ENCODE assay signal across 15 cellular contexts in the genomic region with DNA sequence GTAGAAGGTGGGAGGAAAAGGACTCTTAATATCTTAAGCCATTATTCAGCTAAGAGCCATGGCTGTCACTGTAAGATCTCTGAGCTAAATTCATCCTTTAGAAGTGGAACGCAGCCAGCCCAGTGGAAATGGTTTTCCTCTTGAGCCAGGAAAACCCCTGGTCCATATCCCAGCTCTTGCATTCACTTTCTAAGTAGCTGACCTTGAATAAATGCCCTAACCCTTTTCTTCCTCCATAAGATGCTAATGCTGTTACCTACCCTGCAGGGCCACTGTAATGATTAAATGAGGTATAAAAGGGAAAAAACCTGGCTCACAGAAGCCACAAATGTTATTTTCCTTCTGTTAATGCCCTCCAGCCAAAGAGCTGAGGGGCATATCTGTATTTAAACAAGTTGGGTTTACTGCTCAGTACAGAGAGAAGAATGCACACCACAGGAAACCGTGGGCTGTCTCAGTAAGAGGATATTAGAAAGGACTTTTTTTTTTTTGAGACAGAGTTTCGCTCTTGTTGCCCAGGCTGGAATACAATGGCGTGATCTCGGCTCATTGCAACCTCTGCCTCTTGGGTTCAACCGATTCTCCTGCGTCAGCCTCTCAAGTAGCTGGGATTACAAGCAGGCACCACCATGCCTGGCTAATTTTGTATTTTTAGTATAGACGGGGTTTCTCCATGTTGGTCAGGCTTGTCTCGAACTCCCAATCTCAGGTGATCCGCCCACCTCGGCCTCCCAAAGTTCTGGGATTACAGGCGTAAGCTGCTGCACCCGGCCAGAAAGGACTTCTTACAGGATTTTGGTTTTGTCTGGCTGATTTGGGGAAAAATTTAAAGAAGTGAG. TPM values are rescaled to one million over a fixed set of nuclear protein-coding genes. Genes with fewer than 3 reads are reported as not detected.
A peak's percentile ranks its signal among the peaks of the same experiment; 100 is the strongest.
DNase-seq lines count a peak whose midpoint lies in the region; ATAC-seq, FAIRE-seq and TF ChIP-seq lines count a peak whose summit lies in the region.
"Had no signal": no experiment of that assay in that cellular context is flagged by ENCODE, and none has a peak within 500 bp of the region (broad histone marks: within the 10 kb centered on the region; RNA-seq: fewer than 3 reads in every experiment).

No MANE protein-coding gene starts in this region.

- POLR2A ChIA-PET in HepG2 (lab: Yijun Ruan, JAX), result interaction anchor here (13.6 kb wide), 1 partner anchor 13 kb away, joined by 357 read pairs; no protein-coding TSS in a partner anchor

- H3K27ac ChIP-seq in CD4-positive, CD25-positive, alpha-beta regulatory T cell (ENCODE audit: insufficient read depth, low read length, poor library complexity, severe bottlenecking), result no peak overlapping the region
- H3K27ac ChIP-seq in HepG2 (ENCODE audit: extremely low read length, insufficient read depth, low read length), result no peak overlapping the region
- H3K27ac ChIP-seq: RWPE1 had no signal

- H3K9me3 Mint-ChIP-seq in CD4-positive, CD25-positive, alpha-beta regulatory T cell, result no peaks in the 10 kb centered on the region
- no peaks in the 10 kb centered on the region for H3K9me3 Mint-ChIP-seq in activated T-helper 1 cell treated with anti-CD3 and anti-CD28 coated beads, Interleukin-12 subunit alpha, Interleukin-12 subunit beta, Interleukin-2, Interleukin-4 antibody, amounts not matched to agents 30 ng/mL and 10 ng/mL and 1 ng/mL, durations not matched to agents 14 hours and 24 hours and 36 hours
- H3K9me3 Mint-ChIP-seq: HFFc6 had no signal

- no peak overlapping the region for H2AFZ ChIP-seq in HepG2 (ENCODE audit: low read length)

- peaks cover 77% of the 10 kb centered on the region for H3K36me3 ChIP-seq in CD4-positive, CD25-positive, alpha-beta regulatory T cell (ENCODE audit: control insufficient read depth, insufficient read depth, low read length)
- peaks cover 7% of the 10 kb centered on the region for H3K36me3 ChIP-seq in H7 (replicated peaks; ENCODE audit: control insufficient read depth, insufficient read depth, low read length)
- H3K36me3 ChIP-seq in HAP-1 (replicated peaks), result peaks cover 57% of the 10 kb centered on the region
- peaks cover 1 to 54% of the 10 kb centered on the region in 2 experiments; a peak in 4 of 5 replicates for H3K36me3 ChIP-seq in HepG2 (replicated peaks in 1 of 2; ENCODE audit: control insufficient read depth in 1 of 2, insufficient read depth in 2 of 2, low read length in 2 of 2)

- H3K4me3 ChIP-seq in CD4-positive, CD25-positive, alpha-beta regulatory T cell (ENCODE audit: low read depth, low read length), result no peak overlapping the region
- H3K4me3 ChIP-seq in H7 (ENCODE audit: insufficient read depth, low read depth, low read length) (no peak overlapping the region), HAP-1 (no peak overlapping the region), HepG2 (replicated peaks in 1 of 3; ENCODE audit: insufficient read depth in 1 of 3, low read depth in 2 of 3, low read length in 3 of 3) (no peak overlapping the region)

- TF ChIP-seq POLR2A in HepG2 (IDR thresholded peaks at IDR 0.05; ENCODE audit: insufficient read depth in 1 of 2, low read depth in 2 of 2, low read length in 2 of 2), result no peak

- no peaks in the 10 kb centered on the region for H3K27me3 ChIP-seq in CD4-positive, CD25-positive, alpha-beta regulatory T cell (ENCODE audit: control insufficient read depth, insufficient read depth, low read length)
- H3K27me3 ChIP-seq in H7 (ENCODE audit: control insufficient read depth, insufficient read depth, low read length) (no peaks in the 10 kb centered on the region), HAP-1 (ENCODE audit: low read depth) (no peaks in the 10 kb centered on the region), HepG2 (ENCODE audit: control insufficient read depth in 1 of 2, insufficient read depth in 2 of 2, low read length in 2 of 2) (no peaks in the 10 kb centered on the region)

- DNase-seq in CD4-positive, CD25-positive, alpha-beta regulatory T cell, result peak in 1 of 3 donors; percentile 46
- DNase-seq in H7, result peak; percentile 38
- no peak for DNase-seq in activated T-helper 1 cell treated with anti-CD3 and anti-CD28 coated beads, Interleukin-12 subunit alpha, Interleukin-12 subunit beta, Interleukin-2, Interleukin-4 antibody, amounts not matched to agents 30 ng/mL and 10 ng/mL and 1 ng/mL, durations not matched to agents 14 hours and 24 hours and 36 hours (ENCODE audit: low spot score)
- DNase-seq in mesenteric fat pad (ENCODE audit: low spot score), result peak; percentile 14
- no peak for DNase-seq in DMS153 treated with DMSO at 0.1 percent for 48 hours (lab: John Stamatoyannopoulos, UW; ENCODE audit: unreplicated experiment)
- DNase-seq in stimulated activated CD4-positive, alpha-beta T cell treated with anti-CD3 and anti-CD28 coated beads, Interleukin-4, amount 100 ng/mL, for 4 hours, result no peak
- DNase-seq in HAP-1 (ENCODE audit: low spot score in 2 of 2), result no peak
- DNase-seq in HepG2 (ENCODE audit: low spot score), result no peak
- DNase-seq: activated T-cell treated with anti-CD3 and anti-CD28 coated beads for 4 hours, HFFc6, NCI-H526, retina had no signal

- TF ChIP-seq CTCF in HepG2 (CRISPR knock-in tag; IDR thresholded peaks at IDR 0.05), result no peak

- intact Hi-C loops in activated T-helper 1 cell treated with anti-CD3 and anti-CD28 coated beads, Interleukin-12 subunit alpha, Interleukin-12 subunit beta, Interleukin-2, Interleukin-4 antibody, amounts not matched to agents 30 ng/mL and 10 ng/mL and 1 ng/mL, durations not matched to agents 14 hours and 24 hours and 36 hours (cut with micrococcal nuclease), result no loop called here
- intact Hi-C loops in HepG2 (cut with micrococcal nuclease; ENCODE audit: unreplicated experiment), result no loop called here

- no peaks in the 10 kb centered on the region for H3K27me3 Mint-ChIP-seq in CD4-positive, CD25-positive, alpha-beta regulatory T cell
- no peaks in the 10 kb centered on the region for H3K27me3 Mint-ChIP-seq in activated T-helper 1 cell treated with anti-CD3 and anti-CD28 coated beads, Interleukin-12 subunit alpha, Interleukin-12 subunit beta, Interleukin-2, Interleukin-4 antibody, amounts not matched to agents 30 ng/mL and 10 ng/mL and 1 ng/mL, durations not matched to agents 14 hours and 24 hours and 36 hours (ENCODE audit: insufficient read depth)

- TF ChIP-seq RAD21 in HepG2 (CRISPR knock-in tag; IDR thresholded peaks at IDR 0.05), result no peak

- H3K4me1 Mint-ChIP-seq in CD4-positive, CD25-positive, alpha-beta regulatory T cell, result peaks cover 5 to 36% (median 29%) of the 10 kb centered on the region in 4 donors
- H3K4me1 Mint-ChIP-seq in activated T-helper 1 cell treated with anti-CD3 and anti-CD28 coated beads, Interleukin-12 subunit alpha, Interleukin-12 subunit beta, Interleukin-2, Interleukin-4 antibody, amounts not matched to agents 30 ng/mL and 10 ng/mL and 1 ng/mL, durations not matched to agents 14 hours and 24 hours and 36 hours (ENCODE audit: low read depth), result peaks cover 39% of the 10 kb centered on the region

- 94% methylated on average over 13 of the region's 13 CpGs for WGBS in HepG2 (ENCODE audit: low lambda C conversion rate)

- H3K9ac ChIP-seq in HepG2 (ENCODE audit: insufficient read depth, low read depth, low read length), result no peak overlapping the region

- no peak for TF ChIP-seq EP300 in HepG2 (IDR thresholded peaks at IDR 0.05; ENCODE audit: low read depth in 2 of 2, low read length in 2 of 2)
- TF ChIP-seq EP300 in HepG2 (CRISPR knock-in tag; IDR thresholded peaks at IDR 0.05; ENCODE audit: borderline replicate concordance), result no peak

- ATAC-seq in CD4-positive, CD25-positive, alpha-beta regulatory T cell (ENCODE audit: low read depth in 2 of 2), result peak; percentile 64 to 65
- no peak for ATAC-seq in HepG2

- no TSS peak for BruUV-seq in HepG2 (replicated peaks; lab: Mats Ljungman, UMichigan)

- peaks cover 47% of the 10 kb centered on the region for H3K36me3 Mint-ChIP-seq in CD4-positive, CD25-positive, alpha-beta regulatory T cell
- peaks cover 46% of the 10 kb centered on the region for H3K36me3 Mint-ChIP-seq in activated T-helper 1 cell treated with anti-CD3 and anti-CD28 coated beads, Interleukin-12 subunit alpha, Interleukin-12 subunit beta, Interleukin-2, Interleukin-4 antibody, amounts not matched to agents 30 ng/mL and 10 ng/mL and 1 ng/mL, durations not matched to agents 14 hours and 24 hours and 36 hours (ENCODE audit: low read depth)

- in situ Hi-C loops in HAP-1 (cut with MboI; ENCODE audit: low sequenced_read_pairs) (no loop called here), HepG2 (cut with HindIII; ENCODE audit: extremely low pct_ligation_motif_present, low pct_unique_long_range_greater_than_20kb) (no loop called here)

- FAIRE-seq in HepG2 (lab: Jason Lieb, UNC), result no peak
- FAIRE-seq: endometrium, G401.6 had no signal

- peaks cover 4% of the 10 kb centered on the region for H3K79me2 ChIP-seq in HepG2 (ENCODE audit: insufficient read depth, low read length)

- CTCF ChIA-PET in HepG2 (lab: Yijun Ruan, JAX; ENCODE audit: low intra/inter-chr PET ratio, low total read pairs), result no interaction called here

- H4K20me1 ChIP-seq in HepG2 (ENCODE audit: insufficient read depth, low read length), result no peaks in the 10 kb centered on the region

- no peaks in the 10 kb centered on the region for H3K9me3 ChIP-seq in CD4-positive, CD25-positive, alpha-beta regulatory T cell (ENCODE audit: control insufficient read depth in 2 of 2, low read length in 2 of 2)
- H3K9me3 ChIP-seq in HAP-1 (no peaks in the 10 kb centered on the region), HepG2 (ENCODE audit: low read length) (no peaks in the 10 kb centered on the region)

- peak overlapping the region; percentile 33 to 82 (median 68) for H3K4me3 Mint-ChIP-seq in CD4-positive, CD25-positive, alpha-beta regulatory T cell
- no peak overlapping the region for H3K4me3 Mint-ChIP-seq in activated T-helper 1 cell treated with anti-CD3 and anti-CD28 coated beads, Interleukin-12 subunit alpha, Interleukin-12 subunit beta, Interleukin-2, Interleukin-4 antibody, amounts not matched to agents 30 ng/mL and 10 ng/mL and 1 ng/mL, durations not matched to agents 14 hours and 24 hours and 36 hours
- H3K4me3 Mint-ChIP-seq: HFFc6 had no signal

- peak overlapping the region; percentile 50 to 75 (median 51) for H3K27ac Mint-ChIP-seq in CD4-positive, CD25-positive, alpha-beta regulatory T cell
- H3K27ac Mint-ChIP-seq in activated T-helper 1 cell treated with anti-CD3 and anti-CD28 coated beads, Interleukin-12 subunit alpha, Interleukin-12 subunit beta, Interleukin-2, Interleukin-4 antibody, amounts not matched to agents 30 ng/mL and 10 ng/mL and 1 ng/mL, durations not matched to agents 14 hours and 24 hours and 36 hours, result peak overlapping the region; percentile 8
- H3K27ac Mint-ChIP-seq: HFFc6 had no signal

- H3K4me1 ChIP-seq in CD4-positive, CD25-positive, alpha-beta regulatory T cell (ENCODE audit: control insufficient read depth, insufficient read depth, low read length, poor library complexity, severe bottlenecking), result peaks cover 11% of the 10 kb centered on the region
- peaks cover 32% of the 10 kb centered on the region for H3K4me1 ChIP-seq in HAP-1
- H3K4me1 ChIP-seq in HepG2 (ENCODE audit: insufficient read depth, low read length), result peaks cover 24% of the 10 kb centered on the region

- no peak overlapping the region for H3K4me2 ChIP-seq in HepG2 (ENCODE audit: low read depth, low read length)

RNA-seq across cellular contexts. Expression of gene UBL7, which starts 6.8 kb away (rescaled TPM):
- total RNA-seq in CD4-positive, CD25-positive, alpha-beta regulatory T cell, result 30.9 TPM
- 100 to 1,000 TPM; 123 to 177 (median 144) TPM for polyA plus RNA-seq in CD4-positive, CD25-positive, alpha-beta regulatory T cell
- 83.0 and 105 TPM in 2 replicates for total RNA-seq in H7 (2014; rRNA removed; shearing (Covaris generic))
- 55.4 and 56.0 TPM in 2 replicates for total RNA-seq in activated T-helper 1 cell treated with anti-CD3 and anti-CD28 coated beads, Interleukin-12 subunit alpha, Interleukin-12 subunit beta, Interleukin-2, Interleukin-4 antibody, amounts not matched to agents 30 ng/mL and 10 ng/mL and 1 ng/mL, durations not matched to agents 14 hours and 24 hours and 36 hours
- total RNA-seq in mesenteric fat pad (32.4 TPM), HepG2 (2016; rRNA removed; fragmentation: Illumina TruSeq; extraction: Trizol) (55.0 and 63.2 TPM in 2 replicates)
- 40.0 and 66.0 TPM in 2 replicates for total RNA-seq in HepG2 (2016; cell fraction: cytosol; rRNA removed; fragmentation: Illumina TruSeq; extraction: Trizol; ENCODE audit: low read depth)
- total RNA-seq in HepG2 (2016; cell fraction: insoluble cytoplasmic fraction; rRNA removed; fragmentation: Illumina TruSeq; extraction: Trizol), result 52.3 and 63.7 TPM in 2 replicates
- total RNA-seq in HepG2 (2016; cell fraction: membrane; rRNA removed; fragmentation: Illumina TruSeq; extraction: Trizol), result 56.6 and 72.2 TPM in 2 replicates
- total RNA-seq in HepG2 (2016; cell fraction: nucleus; rRNA removed; fragmentation: Illumina TruSeq; extraction: Trizol), result 14.7 and 21.3 TPM in 2 replicates
- polyA plus RNA-seq in HepG2 (2011; rRNA removed), result 63.5 and 65.3 TPM in 2 replicates
- polyA plus RNA-seq in HepG2 (2011; cell fraction: cytosol; rRNA removed), result 57.8 and 86.0 TPM in 2 replicates
- polyA plus RNA-seq in HepG2 (2011; cell fraction: nucleus; rRNA removed), result 25.5 and 27.0 TPM in 2 replicates
- 38.1 and 49.1 TPM in 2 replicates for polyA plus RNA-seq in HepG2 (2012)
- polyA plus RNA-seq in HepG2 (2016; cell fraction: cytosol; fragmentation: Illumina TruSeq; extraction: Trizol; ENCODE audit: low read depth), result 60.3 and 88.5 TPM in 2 replicates
- 70.2 and 77.9 TPM in 2 replicates for polyA plus RNA-seq in HepG2 (2016; cell fraction: insoluble cytoplasmic fraction; fragmentation: Illumina TruSeq; extraction: Trizol; ENCODE audit: low read depth)
- 79.8 and 95.5 TPM in 2 replicates for polyA plus RNA-seq in HepG2 (2016; cell fraction: membrane; fragmentation: Illumina TruSeq; extraction: Trizol; ENCODE audit: low read depth)
- 32.2 and 35.3 TPM in 2 replicates for polyA plus RNA-seq in HepG2 (2016; cell fraction: nucleus; fragmentation: Illumina TruSeq; extraction: Trizol; ENCODE audit: insufficient read depth, low read depth)
- polyA minus RNA-seq in HepG2 (2011; rRNA and poly(A)+ RNA removed; ENCODE audit: low replicate concordance), result 109 and 162 TPM in 2 replicates
- 22.8 and 25.9 TPM in 2 replicates for polyA minus RNA-seq in HepG2 (2011; cell fraction: cytosol; rRNA and poly(A)+ RNA removed)
- polyA minus RNA-seq in HepG2 (2011; cell fraction: nucleus; rRNA and poly(A)+ RNA removed), result 11.3 and 16.4 TPM in 2 replicates

RNA-seq across cellular contexts. Expression of gene SEMA7A, which starts 20.4 kb away (rescaled TPM):
- total RNA-seq in CD4-positive, CD25-positive, alpha-beta regulatory T cell, result 5.0 TPM
- under 1 TPM in 3 of 4 donors, not detected in 1; 0.09 to 0.39 (median 0.11) TPM for polyA plus RNA-seq in CD4-positive, CD25-positive, alpha-beta regulatory T cell
- 26.8 and 36.0 TPM in 2 replicates for total RNA-seq in H7 (2014; rRNA removed; shearing (Covaris generic))
- total RNA-seq in activated T-helper 1 cell treated with anti-CD3 and anti-CD28 coated beads, Interleukin-12 subunit alpha, Interleukin-12 subunit beta, Interleukin-2, Interleukin-4 antibody, amounts not matched to agents 30 ng/mL and 10 ng/mL and 1 ng/mL, durations not matched to agents 14 hours and 24 hours and 36 hours, result 102 TPM in 2 replicates
- total RNA-seq in mesenteric fat pad (2.1 TPM), HepG2 (2016; rRNA removed; fragmentation: Illumina TruSeq; extraction: Trizol) (7.1 and 15.8 TPM in 2 replicates)
- total RNA-seq in HepG2 (2016; cell fraction: cytosol; rRNA removed; fragmentation: Illumina TruSeq; extraction: Trizol; ENCODE audit: low read depth), result 6.7 and 6.9 TPM in 2 replicates
- total RNA-seq in HepG2 (2016; cell fraction: insoluble cytoplasmic fraction; rRNA removed; fragmentation: Illumina TruSeq; extraction: Trizol), result 5.8 and 16.8 TPM in 2 replicates
- total RNA-seq in HepG2 (2016; cell fraction: membrane; rRNA removed; fragmentation: Illumina TruSeq; extraction: Trizol), result 6.1 and 7.5 TPM in 2 replicates
- 18.1 and 21.2 TPM in 2 replicates for total RNA-seq in HepG2 (2016; cell fraction: nucleus; rRNA removed; fragmentation: Illumina TruSeq; extraction: Trizol)
- 9.0 and 11.3 TPM in 2 replicates for polyA plus RNA-seq in HepG2 (2011; rRNA removed)
- polyA plus RNA-seq in HepG2 (2011; cell fraction: cytosol; rRNA removed), result 9.5 and 11.5 TPM in 2 replicates
- 27.8 and 40.2 TPM in 2 replicates for polyA plus RNA-seq in HepG2 (2011; cell fraction: nucleus; rRNA removed)
- polyA plus RNA-seq in HepG2 (2012), result 6.1 and 9.1 TPM in 2 replicates
- 0.77 and 0.90 TPM in 2 replicates for polyA plus RNA-seq in HepG2 (2016; cell fraction: cytosol; fragmentation: Illumina TruSeq; extraction: Trizol; ENCODE audit: low read depth)
- polyA plus RNA-seq in HepG2 (2016; cell fraction: insoluble cytoplasmic fraction; fragmentation: Illumina TruSeq; extraction: Trizol; ENCODE audit: low read depth), result 3.7 and 5.2 TPM in 2 replicates
- 2.0 and 2.2 TPM in 2 replicates for polyA plus RNA-seq in HepG2 (2016; cell fraction: membrane; fragmentation: Illumina TruSeq; extraction: Trizol; ENCODE audit: low read depth)
- polyA plus RNA-seq in HepG2 (2016; cell fraction: nucleus; fragmentation: Illumina TruSeq; extraction: Trizol; ENCODE audit: insufficient read depth, low read depth), result 40.2 and 42.1 TPM in 2 replicates
- 1.2 and 27.6 TPM in 2 replicates for polyA minus RNA-seq in HepG2 (2011; rRNA and poly(A)+ RNA removed; ENCODE audit: low replicate concordance)
- polyA minus RNA-seq in HepG2 (2011; cell fraction: cytosol; rRNA and poly(A)+ RNA removed), result 8.8 and 9.2 TPM in 2 replicates
- 13.6 and 14.7 TPM in 2 replicates for polyA minus RNA-seq in HepG2 (2011; cell fraction: nucleus; rRNA and poly(A)+ RNA removed)

Comparison
In these comparisons a context has a peak if more than half of its experiments do, and no peak if none do; other contexts are left out.
1. DNase-seq: peak in H7 (single experiment) and mesenteric fat pad (single experiment); none in activated T-helper 1 cell treated with anti-CD3 and anti-CD28 coated beads, Interleukin-12 subunit alpha, Interleukin-12 subunit beta, Interleukin-2, Interleukin-4 antibody, amounts not matched to agents 30 ng/mL and 10 ng/mL and 1 ng/mL, durations not matched to agents 14 hours and 24 hours and 36 hours (single experiment), DMS153 treated with DMSO at 0.1 percent for 48 hours (single experiment), stimulated activated CD4-positive, alpha-beta T cell treated with anti-CD3 and anti-CD28 coated beads, Interleukin-4, amount 100 ng/mL, for 4 hours (0 of 2), HAP-1 (0 of 2) and HepG2 (single experiment).